8 cellular contexts compared by ENCODE assay signal in the genomic region with DNA sequence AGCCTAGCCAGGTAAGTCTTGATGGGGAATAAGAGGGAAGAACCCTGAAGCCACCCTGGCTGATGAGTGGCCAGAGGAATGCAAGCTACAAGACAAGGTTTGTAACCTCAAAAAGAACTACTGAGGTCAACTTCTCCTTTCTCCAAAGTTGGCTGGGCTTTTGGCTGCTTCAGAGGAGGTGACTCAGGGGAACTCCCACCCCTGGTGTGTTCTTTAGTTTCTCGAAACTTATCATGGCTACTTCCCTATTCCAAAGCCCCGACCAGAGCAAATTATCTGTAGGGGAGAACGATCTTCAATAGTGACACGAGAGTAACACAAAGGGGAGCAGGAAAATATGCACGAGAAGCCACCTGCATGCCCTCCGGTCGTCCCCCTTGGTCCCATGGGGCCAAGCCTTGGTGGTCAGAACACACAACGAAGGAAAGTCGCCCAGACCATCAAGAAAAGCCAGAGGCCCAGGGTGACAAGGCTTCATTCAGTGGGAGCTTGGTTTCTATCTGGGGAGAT. TPM values are rescaled to one million over a fixed set of nuclear protein-coding genes. Genes with fewer than 3 reads are reported as not detected.
DNase-seq lines count a peak whose midpoint lies in the region; ATAC-seq and TF ChIP-seq lines count a peak whose summit lies in the region.

No MANE protein-coding gene starts in this region.

- no peaks in the 10 kb centered on the region for H3K79me2 ChIP-seq in GM23248 (ENCODE audit: insufficient read depth)

- no peak overlapping the region for H3K9ac ChIP-seq in GM23248

- peaks cover 13% of the 10 kb centered on the region for H3K4me1 ChIP-seq in GM23248 (ENCODE audit: insufficient read depth)

- no peaks in the 10 kb centered on the region for H3K27me3 ChIP-seq in GM23248 (replicated peaks; ENCODE audit: insufficient read depth)

- H3K9me3 ChIP-seq in GM23248 (ENCODE audit: low read depth): no peaks in the 10 kb centered on the region

- whole genome bisulfite sequencing in GM23248 (ENCODE audit: low coverage in 1 of 2, low lambda C conversion rate in 2 of 2, missing lambda C conversion rate in 2 of 2), 2 experiments: 93 to 98% methylated on average over 9 of the region's 9 CpGs

- H2AFZ ChIP-seq in GM23248: no peak overlapping the region

- TF ChIP-seq POLR2A in GM18505 (IDR thresholded peaks at IDR 0.05; ENCODE audit: borderline replicate concordance, extremely low read depth, insufficient read depth, insufficient read length): peak; percentile 31

- in situ Hi-C loops in GM23248 (cut with MboI): no loop called here

- no peak overlapping the region for H3K27ac ChIP-seq in GM23248

- no peak overlapping the region for H3K4me3 ChIP-seq in GM23248

- no peaks in the 10 kb centered on the region for H3K36me3 ChIP-seq in GM23248 (ENCODE audit: low read depth)

- DNase-seq in GM23248 (peak; percentile 31), NOMO-1 treated with DMSO at 0.1 percent for 48 hours (lab: John Stamatoyannopoulos, UW; ENCODE audit: unreplicated experiment) (peak; percentile 98), medulla oblongata (ENCODE audit: extremely low spot score) (peak; percentile 76), kidney tubule cell (ENCODE audit: low spot score) (no peak), NCI-H510A treated with DMSO at 0.1 percent for 48 hours (lab: John Stamatoyannopoulos, UW) (no peak), LoVo (ENCODE audit: low spot score) (no peak), NCI-H1417 (lab: John Stamatoyannopoulos, UW) (no peak)

- H3K9me2 ChIP-seq in GM23248 (ENCODE audit: insufficient read depth): no peaks in the 10 kb centered on the region

- H4K20me1 ChIP-seq in GM23248 (ENCODE audit: insufficient read depth): no peaks in the 10 kb centered on the region

- ATAC-seq in GM18505 (IDR thresholded peaks at IDR 0.05; ENCODE audit: unreplicated experiment): peak; percentile 40

- H3K4me2 ChIP-seq in GM23248 (ENCODE audit: unreplicated experiment): no peak overlapping the region

- H3F3A ChIP-seq in GM23248 (ENCODE audit: insufficient read depth): peaks cover 16% of the 10 kb centered on the region

RNA-seq across cellular contexts. Expression of gene BCL2A1, which starts 6.5 kb away (rescaled TPM):
- 1.6 TPM in 1 of 2 replicates, not detected in the other for total RNA-seq in GM23248 (2014; rRNA removed; shearing (Covaris generic))
- polyA plus RNA-seq in GM23248 (2016; fragmentation: Nextera tagmentation; extraction: Ambion mirVana): 1.0 and 1.2 TPM in 2 replicates

Comparison
In these comparisons a context has a peak if more than half of its experiments do, and no peak if none do; other contexts are left out.
1. DNase-seq: peak in GM23248 (single experiment), NOMO-1 treated with DMSO at 0.1 percent for 48 hours (single experiment) and medulla oblongata (single experiment); none in kidney tubule cell (single experiment), NCI-H510A treated with DMSO at 0.1 percent for 48 hours (single experiment), LoVo (single experiment) and NCI-H1417 (0 of 3).